In the genomic region with DNA sequence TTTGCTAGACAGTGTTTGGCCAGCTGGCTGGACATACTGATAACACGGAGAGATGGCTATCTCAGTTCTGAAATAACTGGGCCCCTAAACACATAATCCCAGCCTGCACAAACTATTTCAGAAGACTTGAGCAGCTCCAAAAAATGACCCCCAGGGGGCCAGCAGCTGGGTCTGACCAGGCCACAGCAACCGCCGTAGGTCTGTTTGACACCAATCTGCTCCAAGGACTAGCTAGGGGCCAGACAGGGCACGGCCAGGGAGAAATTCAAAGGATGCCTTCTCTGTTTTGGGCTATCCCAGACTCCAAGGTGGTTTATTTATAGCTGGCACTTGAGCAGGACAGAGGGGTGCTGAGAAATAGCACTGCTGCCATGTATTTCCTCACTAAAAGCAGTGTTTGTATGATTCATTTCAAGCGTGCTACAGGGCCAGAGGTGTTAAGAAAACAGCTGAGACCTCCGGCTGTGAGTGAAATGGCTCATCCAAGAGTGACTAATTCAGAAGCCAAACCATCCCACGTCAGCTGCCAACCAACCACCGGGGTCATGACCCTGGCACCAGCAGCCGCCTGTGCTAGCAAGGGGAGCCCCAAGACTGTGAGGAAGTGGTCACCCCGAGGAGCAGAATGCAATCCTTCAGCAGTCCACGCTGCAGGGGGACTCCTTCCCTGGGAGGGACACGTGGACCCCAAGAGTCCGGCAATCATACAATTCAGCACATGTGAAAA, we compare ENCODE assay signal across 8 cellular contexts. TPM values are rescaled to one million over a fixed set of nuclear protein-coding genes. Genes with fewer than 3 reads are reported as not detected.
A peak's percentile ranks its signal among the peaks of the same experiment; 100 is the strongest.
DNase-seq lines count a peak whose midpoint lies in the region; ATAC-seq and TF ChIP-seq lines count a peak whose summit lies in the region.

No MANE protein-coding gene starts in this region.

- H3K36me3 Mint-ChIP-seq in activated CD4-positive, alpha-beta memory T cell treated with anti-CD3 and anti-CD28 coated beads for 36 hours, result peaks cover 19% of the 10 kb centered on the region
- peaks cover 0 to 10% (median 0%) of the 10 kb centered on the region in 3 donors for H3K36me3 Mint-ChIP-seq in naive thymus-derived CD8-positive, alpha-beta T cell
- peaks cover 27% of the 10 kb centered on the region for H3K36me3 Mint-ChIP-seq in stimulated activated naive CD8-positive, alpha-beta T cell treated with anti-CD3 and anti-CD28 coated beads, Interleukin-15, Interleukin-2, amounts not matched to agents 100 ng/mL and 50 ng/mL, for 24 hours (ENCODE audit: low read depth)

- H3K4me3 ChIP-seq in NB4 (ENCODE audit: low read depth, low read length), result no peak overlapping the region

- peak overlapping the region; percentile 87 for H3K27ac Mint-ChIP-seq in activated CD4-positive, alpha-beta memory T cell treated with anti-CD3 and anti-CD28 coated beads for 36 hours
- peak overlapping the region in 6 of 10 donors; percentile 43 to 96 (median 75) for H3K27ac Mint-ChIP-seq in naive thymus-derived CD8-positive, alpha-beta T cell
- peak overlapping the region; percentile 87 for H3K27ac Mint-ChIP-seq in stimulated activated naive CD8-positive, alpha-beta T cell treated with anti-CD3 and anti-CD28 coated beads, Interleukin-15, Interleukin-2, amounts not matched to agents 100 ng/mL and 50 ng/mL, for 24 hours

- peak overlapping the region; percentile 65 for H3K4me3 Mint-ChIP-seq in activated CD4-positive, alpha-beta memory T cell treated with anti-CD3 and anti-CD28 coated beads for 36 hours
- peak overlapping the region in 4 of 10 donors; percentile 14 to 66 (median 46) for H3K4me3 Mint-ChIP-seq in naive thymus-derived CD8-positive, alpha-beta T cell
- peak overlapping the region; percentile 70 for H3K4me3 Mint-ChIP-seq in stimulated activated naive CD8-positive, alpha-beta T cell treated with anti-CD3 and anti-CD28 coated beads, Interleukin-15, Interleukin-2, amounts not matched to agents 100 ng/mL and 50 ng/mL, for 24 hours

- no peak for TF ChIP-seq POLR2A in NB4 (IDR thresholded peaks at IDR 0.05; ENCODE audit: extremely low read depth, insufficient read length)

- TF ChIP-seq CTCF in NB4 (IDR thresholded peaks at IDR 0.05; ENCODE audit: low read depth, low read length), result peak; percentile 3

- POLR2A ChIA-PET in activated CD4-positive, alpha-beta memory T cell treated with anti-CD3 and anti-CD28 coated beads for 36 hours (lab: Charles Lee), result interaction anchor here (0.8 to 1.6 kb wide), 3 partner anchors 9 to 165 kb away, joined by 4 to 5 read pairs (median 4); a partner anchor contains a TSS
- POLR2A ChIA-PET in naive thymus-derived CD8-positive, alpha-beta T cell (lab: Charles Lee), result no interaction called here

- CTCF ChIA-PET in activated CD4-positive, alpha-beta memory T cell treated with anti-CD3 and anti-CD28 coated beads for 36 hours (lab: Charles Lee), result interaction anchor here (0.8 to 1.8 kb wide), 6 partner anchors 9 to 92 kb away, joined by 3 to 8 read pairs (median 3); a partner anchor contains a TSS

- no peaks in the 10 kb centered on the region for H3K9me3 Mint-ChIP-seq in activated CD4-positive, alpha-beta memory T cell treated with anti-CD3 and anti-CD28 coated beads for 36 hours
- no peaks in the 10 kb centered on the region for H3K9me3 Mint-ChIP-seq in naive thymus-derived CD8-positive, alpha-beta T cell
- peaks cover 4% of the 10 kb centered on the region for H3K9me3 Mint-ChIP-seq in stimulated activated naive CD8-positive, alpha-beta T cell treated with anti-CD3 and anti-CD28 coated beads, Interleukin-15, Interleukin-2, amounts not matched to agents 100 ng/mL and 50 ng/mL, for 24 hours

- peak; percentile 56 for DNase-seq in GF-D8 (lab: John Stamatoyannopoulos, UW)
- peak; percentile 88 for DNase-seq in H4 (ENCODE audit: low spot score)
- DNase-seq in NB4 (ENCODE audit: low read depth), result peak; percentile 88
- DNase-seq in activated CD4-positive, alpha-beta memory T cell treated with anti-CD3 and anti-CD28 coated beads for 36 hours, result peak; percentile 94
- DNase-seq in ecto neural progenitor cell (ENCODE audit: low spot score), result peak; percentile 55
- peak in 4 of 10 donors; percentile 24 to 57 (median 40) for DNase-seq in naive thymus-derived CD8-positive, alpha-beta T cell
- no peak for DNase-seq in DMS53 (lab: John Stamatoyannopoulos, UW)

- intact Hi-C loops in activated CD4-positive, alpha-beta memory T cell treated with anti-CD3 and anti-CD28 coated beads for 36 hours (cut with micrococcal nuclease), result loop anchor here (2.0 to 10.0 kb wide), 5 partner anchors 52 to 170 kb away; a partner anchor contains a TSS

- H3K27me3 Mint-ChIP-seq in activated CD4-positive, alpha-beta memory T cell treated with anti-CD3 and anti-CD28 coated beads for 36 hours, result no peaks in the 10 kb centered on the region
- H3K27me3 Mint-ChIP-seq in naive thymus-derived CD8-positive, alpha-beta T cell, result no peaks in the 10 kb centered on the region
- no peaks in the 10 kb centered on the region for H3K27me3 Mint-ChIP-seq in stimulated activated naive CD8-positive, alpha-beta T cell treated with anti-CD3 and anti-CD28 coated beads, Interleukin-15, Interleukin-2, amounts not matched to agents 100 ng/mL and 50 ng/mL, for 24 hours

- H3K4me1 Mint-ChIP-seq in activated CD4-positive, alpha-beta memory T cell treated with anti-CD3 and anti-CD28 coated beads for 36 hours (ENCODE audit: low read depth), result peaks cover 80% of the 10 kb centered on the region
- H3K4me1 Mint-ChIP-seq in naive thymus-derived CD8-positive, alpha-beta T cell, result peaks cover 36 to 90% (median 78%) of the 10 kb centered on the region in 4 donors
- peaks cover 82% of the 10 kb centered on the region for H3K4me1 Mint-ChIP-seq in stimulated activated naive CD8-positive, alpha-beta T cell treated with anti-CD3 and anti-CD28 coated beads, Interleukin-15, Interleukin-2, amounts not matched to agents 100 ng/mL and 50 ng/mL, for 24 hours (ENCODE audit: low read depth)

- peak; percentile 47 to 70 for ATAC-seq in naive thymus-derived CD8-positive, alpha-beta T cell

RNA-seq across cellular contexts. Expression of a gene that starts 5.7 kb away (rescaled TPM):
- 25.0 and 28.8 TPM in 2 replicates for total RNA-seq in H4 (2014; rRNA removed; shearing (Covaris generic))
- 10 to 100 TPM; 73.3 to 75.1 TPM for total RNA-seq in activated CD4-positive, alpha-beta memory T cell treated with anti-CD3 and anti-CD28 coated beads for 36 hours
- total RNA-seq in naive thymus-derived CD8-positive, alpha-beta T cell, result 10 to 100 TPM; 87.5 to 94.6 TPM
- polyA plus RNA-seq in naive thymus-derived CD8-positive, alpha-beta T cell, result 10 to 100 TPM; 37.7 to 56.7 (median 39.4) TPM

RNA-seq across cellular contexts. Expression of a gene that starts 51.6 kb away (rescaled TPM):
- total RNA-seq in H4 (2014; rRNA removed; shearing (Covaris generic)), result 12.9 and 14.8 TPM in 2 replicates
- total RNA-seq in activated CD4-positive, alpha-beta memory T cell treated with anti-CD3 and anti-CD28 coated beads for 36 hours, result 10 to 100 TPM; 17.0 to 18.1 TPM
- 10 to 100 TPM; 23.3 to 26.2 TPM for total RNA-seq in naive thymus-derived CD8-positive, alpha-beta T cell
- polyA plus RNA-seq in naive thymus-derived CD8-positive, alpha-beta T cell, result 10 to 100 TPM in 1 of 3 donors, 1 to 10 TPM in 2; 8.4 to 10.9 (median 9.2) TPM

RNA-seq across cellular contexts. Expression of a gene that starts 52.5 kb away (rescaled TPM):
- total RNA-seq in H4 (2014; rRNA removed; shearing (Covaris generic)), result 22.1 and 28.0 TPM in 2 replicates
- 10 to 100 TPM; 21.6 to 23.6 TPM for total RNA-seq in activated CD4-positive, alpha-beta memory T cell treated with anti-CD3 and anti-CD28 coated beads for 36 hours
- total RNA-seq in naive thymus-derived CD8-positive, alpha-beta T cell, result 10 to 100 TPM; 16.9 to 18.1 TPM
- 10 to 100 TPM; 14.1 to 19.9 (median 18.3) TPM for polyA plus RNA-seq in naive thymus-derived CD8-positive, alpha-beta T cell

RNA-seq across cellular contexts. Expression of a gene that starts 52.9 kb away (rescaled TPM):
- total RNA-seq in H4 (2014; rRNA removed; shearing (Covaris generic)), result 103 and 112 TPM in 2 replicates
- total RNA-seq in activated CD4-positive, alpha-beta memory T cell treated with anti-CD3 and anti-CD28 coated beads for 36 hours, result 10 to 100 TPM; 53.9 to 54.4 TPM
- total RNA-seq in naive thymus-derived CD8-positive, alpha-beta T cell, result 10 to 100 TPM; 52.5 to 58.7 TPM
- 10 to 100 TPM; 12.2 to 15.4 (median 12.6) TPM for polyA plus RNA-seq in naive thymus-derived CD8-positive, alpha-beta T cell
